In genomic region chr17:64186171-64187092, GRCh38 we compare ENCODE assay signal across 1 cellular context.
TF ChIP-seq lines count a peak whose summit lies in the region.

No MANE protein-coding gene starts in this region.

TF ChIP-seq in HepG2, 621 proteins besides CTCF, POLR2A, EP300 and RAD21 (continued from another document and continues in another):
- TF ChIP-seq MTERF4 (CRISPR knock-in tag; IDR thresholded peaks at IDR 0.05) (peak; percentile 77; the same call in 1 of the 2 replicates), ZSCAN25 (CRISPR knock-in tag; IDR thresholded peaks at IDR 0.05) (0 out of 2 replicates have a peak, but pooled peaks have one; percentile 4), ZNF503 (CRISPR knock-in tag; IDR thresholded peaks at IDR 0.05) (no peak), SNAPC5 (CRISPR knock-in tag; IDR thresholded peaks at IDR 0.05; ENCODE audit: borderline replicate concordance) (no peak), ZNF770 (CRISPR knock-in tag; IDR thresholded peaks at IDR 0.05) (no peak), ZNF749 (CRISPR knock-in tag; IDR thresholded peaks at IDR 0.05; ENCODE audit: borderline replicate concordance) (no peak), HDAC1 (CRISPR knock-in tag; IDR thresholded peaks at IDR 0.05) (no peak), THAP11 (CRISPR knock-in tag; IDR thresholded peaks at IDR 0.05) (no peak; the same call in 1 of the 2 replicates), ZNF543 (CRISPR knock-in tag; IDR thresholded peaks at IDR 0.05) (no peak), ZNF572 (CRISPR knock-in tag; IDR thresholded peaks at IDR 0.05) (0 out of 2 replicates have a peak, but pooled peaks have one; percentile 67), ZBTB1 (CRISPR knock-in tag; IDR thresholded peaks at IDR 0.05; ENCODE audit: borderline replicate concordance) (no peak), FOXJ3 (CRISPR knock-in tag; IDR thresholded peaks at IDR 0.05; ENCODE audit: borderline replicate concordance) (no peak), SMYD3 (CRISPR knock-in tag; IDR thresholded peaks at IDR 0.05) (no peak), ZSCAN12 (CRISPR knock-in tag; IDR thresholded peaks at IDR 0.05) (no peak), CBX2 (IDR thresholded peaks at IDR 0.05; ENCODE audit: low read depth, low read length) (no peak), CBX2 (CRISPR knock-in tag; IDR thresholded peaks at IDR 0.05; ENCODE audit: low read depth) (no peak), HMGXB4 (CRISPR knock-in tag; IDR thresholded peaks at IDR 0.05; ENCODE audit: borderline replicate concordance in 1 of 2, low read depth in 1 of 2) (no peak), PTBP1 (IDR thresholded peaks at IDR 0.05; ENCODE audit: low read depth, low read length, poor library complexity, severe bottlenecking) (no peak), ZSCAN9 (CRISPR knock-in tag; IDR thresholded peaks at IDR 0.05; ENCODE audit: borderline replicate concordance) (no peak), HMG20A (CRISPR knock-in tag; IDR thresholded peaks at IDR 0.05; ENCODE audit: borderline replicate concordance) (no peak), MEF2D (CRISPR knock-in tag; IDR thresholded peaks at IDR 0.05) (no peak), ZNF552 (CRISPR knock-in tag; IDR thresholded peaks at IDR 0.05; ENCODE audit: borderline replicate concordance) (no peak), MBNL3 (CRISPR knock-in tag; conservative IDR thresholded peaks at IDR 0.05) (no peak), ZNF512 (CRISPR knock-in tag; IDR thresholded peaks at IDR 0.05) (no peak; the same call in 1 of the 2 replicates), ZNF720 (CRISPR knock-in tag; IDR thresholded peaks at IDR 0.05) (no peak), HNRNPL (IDR thresholded peaks at IDR 0.05; ENCODE audit: low read depth, low read length) (no peak), ZMYM3 (CRISPR knock-in tag; IDR thresholded peaks at IDR 0.05) (peak; percentile 64), RNF2 (conservative IDR thresholded peaks at IDR 0.05; ENCODE audit: low read depth) (no peak), BATF2 (CRISPR knock-in tag; IDR thresholded peaks at IDR 0.05) (no peak), ARID2 (CRISPR knock-in tag; IDR thresholded peaks at IDR 0.05; ENCODE audit: borderline replicate concordance) (0 out of 2 replicates have a peak, but pooled peaks have one; percentile 3), ZFP36 (IDR thresholded peaks at IDR 0.05; ENCODE audit: borderline replicate concordance, low read depth, low read length, partially characterized antibody) (no peak), ZNF710 (CRISPR knock-in tag; IDR thresholded peaks at IDR 0.05; ENCODE audit: borderline replicate concordance) (no peak), ZNF34 (CRISPR knock-in tag; IDR thresholded peaks at IDR 0.05; ENCODE audit: borderline replicate concordance) (no peak), ZNF747 (CRISPR knock-in tag; IDR thresholded peaks at IDR 0.05; ENCODE audit: borderline replicate concordance) (no peak), ARID5B (CRISPR knock-in tag; IDR thresholded peaks at IDR 0.05) (no peak), LRRFIP1 (CRISPR knock-in tag; conservative IDR thresholded peaks at IDR 0.05) (no peak), ZNF773 (CRISPR knock-in tag; IDR thresholded peaks at IDR 0.05; ENCODE audit: borderline replicate concordance) (no peak), POLR2AphosphoS5 (IDR thresholded peaks at IDR 0.05; ENCODE audit: low read depth, low read length) (no peak), ZNF354B (CRISPR knock-in tag; IDR thresholded peaks at IDR 0.05) (no peak), ZNF615 (CRISPR knock-in tag; IDR thresholded peaks at IDR 0.05; ENCODE audit: borderline replicate concordance) (0 out of 2 replicates have a peak, but pooled peaks have one; percentile 26), KLF6 (CRISPR knock-in tag; IDR thresholded peaks at IDR 0.05) (no peak), ZSCAN5A (CRISPR knock-in tag; IDR thresholded peaks at IDR 0.05; ENCODE audit: borderline replicate concordance) (no peak), PRPF4 (IDR thresholded peaks at IDR 0.05; ENCODE audit: low read depth, low read length, poor library complexity, severe bottlenecking) (no peak), CEBPB (IDR thresholded peaks at IDR 0.05; ENCODE audit: borderline replicate concordance, low read depth, low read length) (no peak), ZNF547 (CRISPR knock-in tag; IDR thresholded peaks at IDR 0.05) (peak; percentile 68; the same call in 1 of the 2 replicates)
